ENCODE assay signal across 25 cellular contexts in genomic region chr5:67331296-67331925, GRCh38.
"Had no signal": no experiment of that assay in that cellular context is flagged by ENCODE, and none has a peak within 500 bp of the region (broad histone marks: within the 10 kb centered on the region; RNA-seq: fewer than 3 reads in every experiment).

No MANE protein-coding gene starts in this region.

- DNase-seq: cerebellar nuclear complex; cortex of kidney; dorsolateral prefrontal cortex; effector CD4-positive, alpha-beta T cell; heart left ventricle; kidney; mesenchymal stem cell; mucosa of descending colon; naive B cell; right lobe of liver; stimulated activated CD4-positive, alpha-beta T cell treated with anti-CD3 and anti-CD28 coated beads, Interleukin-4, amount 100 ng/mL, for 4 hours; stimulated activated naive CD8-positive, alpha-beta T cell treated with anti-CD3 and anti-CD28 coated beads, Interleukin-15, Interleukin-2, amounts not matched to agents 100 U/mL and 50 U/mL, for 24 hours; substantia nigra; testis; tibial artery had no signal

- H3K79me2 ChIP-seq: hepatocyte, parathyroid adenoma had no signal

- H3K4me3 ChIP-seq: dorsolateral prefrontal cortex, gastroesophageal sphincter, heart left ventricle, hepatocyte, lung, mucosa of descending colon, neural progenitor cell, right lobe of liver, testis, tibial artery had no signal

- H2AFZ ChIP-seq: hepatocyte, neural progenitor cell, parathyroid adenoma had no signal

- H3K27me3 ChIP-seq: dorsolateral prefrontal cortex, gastroesophageal sphincter, heart left ventricle, hepatocyte, neural progenitor cell, right lobe of liver, testis, tibial artery had no signal

- H3K36me3 ChIP-seq: gastroesophageal sphincter, heart left ventricle, neural progenitor cell, right lobe of liver, tibial artery had no signal

- H3K4me1 ChIP-seq: gastroesophageal sphincter, heart left ventricle, right lobe of liver, testis, tibial artery had no signal

- ATAC-seq: esophagus mucosa; gastroesophageal sphincter; heart left ventricle; left lobe of liver; mucosa of descending colon; natural killer cell treated with Interleukin-12 subunit alpha and Interleukin-12 subunit beta and Interleukin-15 and Interleukin-18, amount 100 ng/mL, for 72 hours; right lobe of liver; stimulated activated memory B cell treated with anti-CD40 and anti-IgM and Interleukin-4, amounts not matched to agents 10 μg/mL and 1 μg/mL and 100 μg/mL, for 72 hours; stimulated activated naive CD8-positive, alpha-beta T cell treated with anti-CD3 and anti-CD28 coated beads, Interleukin-15, Interleukin-2, amounts not matched to agents 100 U/mL and 50 U/mL, for 24 hours had no signal

- H3K27ac ChIP-seq: epithelial cell of prostate, gastroesophageal sphincter, heart left ventricle, hepatocyte, neural progenitor cell, parathyroid adenoma, right lobe of liver, testis, tibial artery had no signal

- H3K9me3 ChIP-seq: gastroesophageal sphincter, right lobe of liver, testis had no signal
